8 cellular contexts compared by ENCODE assay signal in the genomic region with DNA sequence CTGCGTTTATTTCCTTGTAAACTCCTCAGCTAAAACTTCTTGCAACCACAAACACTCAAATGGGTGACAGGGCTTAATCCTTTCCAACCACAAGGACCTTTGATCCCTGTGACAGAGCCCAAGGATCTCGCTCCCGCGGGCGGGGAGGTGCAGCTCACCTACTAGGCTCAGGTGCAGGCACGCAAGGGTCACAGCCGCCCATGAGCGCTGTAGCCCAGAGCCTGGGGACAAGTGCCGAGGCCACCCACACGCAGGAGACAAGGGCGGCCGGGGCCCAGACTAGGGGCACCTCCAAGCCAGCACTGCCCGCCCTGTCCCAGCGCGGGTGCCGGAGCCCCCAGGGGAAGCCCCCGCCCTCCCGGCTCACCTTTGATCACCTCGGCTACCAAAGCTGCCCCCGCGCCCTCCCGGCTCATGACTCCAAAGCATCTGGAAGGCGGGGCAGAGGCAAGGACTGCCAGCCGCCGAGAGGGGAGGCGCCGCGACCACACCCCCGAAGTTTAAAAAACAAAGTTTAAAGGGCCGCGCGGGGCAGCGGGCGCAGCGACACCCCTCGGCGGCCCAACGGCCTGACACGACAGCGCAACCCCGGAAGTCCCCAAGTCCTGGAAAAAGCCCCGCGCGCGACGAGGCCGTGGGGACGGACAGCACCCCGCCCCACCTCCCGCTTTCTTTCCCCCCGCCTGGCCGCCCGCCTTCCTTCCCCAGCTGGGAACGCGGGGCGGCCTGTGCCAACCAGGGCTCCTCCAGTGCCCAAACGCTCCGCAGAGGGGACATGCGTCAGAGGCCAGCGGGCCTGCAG. TPM values are rescaled to one million over a fixed set of nuclear protein-coding genes. Genes with fewer than 3 reads are reported as not detected.
A peak's percentile ranks its signal among the peaks of the same experiment; 100 is the strongest.
DNase-seq lines count a peak whose midpoint lies in the region; ATAC-seq lines count a peak whose summit lies in the region.

No MANE protein-coding gene starts in this region.

- H3K27me3 Mint-ChIP-seq in activated CD8-positive, alpha-beta memory T cell treated with anti-CD3 and anti-CD28 coated beads, Interleukin-2, amount 10 ng/mL, durations not matched to agents 7 days and 5 days: peaks cover 3% of the 10 kb centered on the region
- H3K27me3 Mint-ChIP-seq in effector memory CD8-positive, alpha-beta T cell: peaks cover 0 to 9% of the 10 kb centered on the region in 2 donors

- CTCF ChIA-PET in activated CD8-positive, alpha-beta memory T cell treated with anti-CD3 and anti-CD28 coated beads, Interleukin-2, amount 10 ng/mL, durations not matched to agents 7 days and 5 days (lab: Charles Lee): interaction anchor here (0.6 to 2.2 kb wide), 12 partner anchors 13 to 184 kb away, joined by 3 to 13 read pairs (median 4); partner anchors contain the start of genes HABP4 and SLC35D2

- no peaks in the 10 kb centered on the region for H3K36me3 Mint-ChIP-seq in activated CD8-positive, alpha-beta memory T cell treated with anti-CD3 and anti-CD28 coated beads, Interleukin-2, amount 10 ng/mL, durations not matched to agents 7 days and 5 days
- peaks cover 25% of the 10 kb centered on the region for H3K36me3 Mint-ChIP-seq in effector memory CD8-positive, alpha-beta T cell (ENCODE audit: insufficient read depth)

- ATAC-seq in HG02588 (IDR thresholded peaks at IDR 0.05; ENCODE audit: unreplicated experiment): peak; percentile 87
- ATAC-seq in activated CD8-positive, alpha-beta memory T cell treated with anti-CD3 and anti-CD28 coated beads, Interleukin-2, amount 10 ng/mL, durations not matched to agents 7 days and 5 days: peak; percentile 95
- ATAC-seq in effector memory CD8-positive, alpha-beta T cell (replicated peaks): peak; percentile 88

- DNase-seq in NCI-H1694 treated with DMSO at 0.1 percent for 48 hours (lab: John Stamatoyannopoulos, UW): peak; percentile 7
- no peak for DNase-seq in NCI-H1694 (lab: John Stamatoyannopoulos, UW)
- peak; percentile 42 for DNase-seq in NCI-H226
- DNase-seq in activated CD8-positive, alpha-beta memory T cell treated with anti-CD3 and anti-CD28 coated beads, Interleukin-2, amount 10 ng/mL, durations not matched to agents 7 days and 5 days: peak; percentile 85
- DNase-seq in effector memory CD8-positive, alpha-beta T cell: peak; percentile 74 to 77 (median 77)
- DNase-seq in mesenteric fat pad (ENCODE audit: low spot score): peak; percentile 93
- DNase-seq in stimulated activated CD8-positive, alpha-beta memory T cell treated with anti-CD3 and anti-CD28 coated beads, Interleukin-12 subunit alpha, Interleukin-12 subunit beta, amount 100 ng/mL, for 4 hours (ENCODE audit: low read depth): peak; percentile 62

- H3K4me1 Mint-ChIP-seq in activated CD8-positive, alpha-beta memory T cell treated with anti-CD3 and anti-CD28 coated beads, Interleukin-2, amount 10 ng/mL, durations not matched to agents 7 days and 5 days: peaks cover 26% of the 10 kb centered on the region
- H3K4me1 Mint-ChIP-seq in effector memory CD8-positive, alpha-beta T cell (ENCODE audit: low read depth in 2 of 2): peaks cover 15 to 20% of the 10 kb centered on the region in 2 donors

- H3K27ac Mint-ChIP-seq in activated CD8-positive, alpha-beta memory T cell treated with anti-CD3 and anti-CD28 coated beads, Interleukin-2, amount 10 ng/mL, durations not matched to agents 7 days and 5 days: peak overlapping the region; percentile 67
- H3K27ac Mint-ChIP-seq in effector memory CD8-positive, alpha-beta T cell: peak overlapping the region; percentile 90 to 93

- H3K9me3 Mint-ChIP-seq in activated CD8-positive, alpha-beta memory T cell treated with anti-CD3 and anti-CD28 coated beads, Interleukin-2, amount 10 ng/mL, durations not matched to agents 7 days and 5 days (ENCODE audit: low read depth): no peaks in the 10 kb centered on the region
- H3K9me3 Mint-ChIP-seq in effector memory CD8-positive, alpha-beta T cell: no peaks in the 10 kb centered on the region

- H3K4me3 Mint-ChIP-seq in activated CD8-positive, alpha-beta memory T cell treated with anti-CD3 and anti-CD28 coated beads, Interleukin-2, amount 10 ng/mL, durations not matched to agents 7 days and 5 days: peak overlapping the region; percentile 79
- peak overlapping the region; percentile 86 to 92 for H3K4me3 Mint-ChIP-seq in effector memory CD8-positive, alpha-beta T cell

RNA-seq across cellular contexts. Expression of gene CDC14B, which starts 53.0 kb away (rescaled TPM):
- 1 to 10 TPM; 1.1 to 4.8 TPM for total RNA-seq in activated CD8-positive, alpha-beta memory T cell treated with anti-CD3 and anti-CD28 coated beads, Interleukin-2, amount 10 ng/mL, durations not matched to agents 7 days and 5 days
- 37.4 TPM for total RNA-seq in mesenteric fat pad
